Comparison of ENCODE assay signal across 33 cellular contexts in the genomic region with DNA sequence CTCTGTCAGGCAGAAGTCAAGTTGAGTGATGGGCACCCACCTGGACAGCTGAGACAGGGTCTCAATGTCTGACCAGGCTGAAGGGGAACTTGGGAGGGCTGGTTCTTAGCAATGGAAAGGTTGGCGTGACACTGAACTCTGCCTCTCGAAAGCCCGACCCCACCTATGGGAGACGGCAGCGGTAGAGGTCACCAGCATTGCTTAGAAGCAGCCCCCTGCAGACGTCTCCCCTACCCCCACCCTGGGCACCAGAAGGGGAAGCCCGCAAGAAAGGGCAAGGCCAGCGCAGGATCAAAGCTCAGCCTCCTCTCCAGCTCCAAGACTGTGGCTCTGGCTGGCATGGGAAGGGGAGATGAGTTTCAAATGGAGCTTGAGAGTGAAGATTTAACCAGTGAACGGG.
"Had no signal": no experiment of that assay in that cellular context is flagged by ENCODE, and none has a peak within 500 bp of the region (broad histone marks: within the 10 kb centered on the region; RNA-seq: fewer than 3 reads in every experiment).

No MANE protein-coding gene starts in this region.

- DNase-seq: activated B cell treated with CpG ODN at 0.5 μM for 24 hours; activated CD4-positive, alpha-beta memory T cell treated with anti-CD3 and anti-CD28 coated beads for 36 hours; activated CD4-positive, alpha-beta T cell treated with anti-CD3 and anti-CD28 coated beads for 4 hours; activated CD4-positive, alpha-beta T cell treated with anti-CD3 and anti-CD28 coated beads, Interleukin-2, amount 10 ng/mL, durations not matched to agents 7 days and 5 days; activated CD4-positive, CD25-positive, alpha-beta regulatory T cell treated with anti-CD3 and anti-CD28 coated beads, Interleukin-2, amount 50 U/mL, for 72 hours; activated CD8-positive, alpha-beta memory T cell treated with anti-CD3 and anti-CD28 coated beads, Interleukin-2, amount 50 U/mL, for 4 hours; activated CD8-positive, alpha-beta T cell treated with anti-CD3 and anti-CD28 coated beads for 36 hours; activated effector memory CD4-positive, alpha-beta T cell treated with anti-CD3 and anti-CD28 coated beads, Interleukin-2, amount 50 U/mL, for 16 hours; activated gamma-delta T cell treated with Interleukin-2 at 50 U/mL for 16 hours; activated naive CD4-positive, alpha-beta T cell; activated naive CD4-positive, alpha-beta T cell treated with anti-CD3 and anti-CD28 coated beads for 36 hours; activated naive CD4-positive, alpha-beta T cell treated with anti-CD3 and anti-CD28 coated beads, Interleukin-2, amount 50 U/mL, for 16 hours; activated naive CD8-positive, alpha-beta T cell treated with anti-CD3 and anti-CD28 coated beads for 36 hours; activated T-cell treated with anti-CD3 and anti-CD28 coated beads for 4 hours; activated T-cell treated with anti-CD3 and anti-CD28 coated beads, Interleukin-2, amount 50 U/mL, for 1 hour; activated T-cell treated with anti-CD3 and anti-CD28 coated beads, Interleukin-2, amount 50 U/mL, for 4 hours; activated T-cell treated with anti-CD3 and anti-CD28 coated beads, Interleukin-2, amount 50 U/mL, for 72 hours; adrenal gland; amniotic stem cell; aorta; body of pancreas; brain microvascular endothelial cell; central memory CD4-positive, alpha-beta T cell; T-helper 1 cell; T-helper 2 cell; T-helper 9 cell had no signal

- H3K4me3 ChIP-seq: adrenal gland, body of pancreas, breast epithelium had no signal

- H3K4me1 Mint-ChIP-seq: activated B cell treated with CpG ODN at 0.5 μM for 24 hours; activated CD4-positive, alpha-beta T cell treated with anti-CD3 and anti-CD28 coated beads, Interleukin-2, amount 10 ng/mL, durations not matched to agents 7 days and 5 days; activated naive CD8-positive, alpha-beta T cell treated with anti-CD3 and anti-CD28 coated beads for 36 hours; activated T-helper 17 cell treated with anti-CD3 and anti-CD28 coated beads, Interleukin-2, amount 50 U/mL, for 72 hours had no signal

- H3K9me3 ChIP-seq: adrenal gland, body of pancreas, breast epithelium had no signal

- H3K27ac ChIP-seq: adrenal gland, body of pancreas, brain microvascular endothelial cell, breast epithelium, VCaP had no signal

- H3K36me3 Mint-ChIP-seq: activated CD4-positive, alpha-beta memory T cell treated with anti-CD3 and anti-CD28 coated beads for 36 hours; activated naive CD4-positive, alpha-beta T cell treated with anti-CD3 and anti-CD28 coated beads, Interleukin-2, amount 50 U/mL, for 72 hours; activated naive CD8-positive, alpha-beta T cell treated with anti-CD3 and anti-CD28 coated beads for 36 hours had no signal

- H3K27me3 ChIP-seq: body of pancreas had no signal

- H3K36me3 ChIP-seq: adrenal gland, brain microvascular endothelial cell, breast epithelium had no signal

- H3K27ac Mint-ChIP-seq: activated B cell treated with CpG ODN at 0.5 μM for 24 hours; activated CD4-positive, alpha-beta memory T cell treated with anti-CD3 and anti-CD28 coated beads for 36 hours; activated CD4-positive, alpha-beta T cell treated with anti-CD3 and anti-CD28 coated beads, Interleukin-2, amount 10 ng/mL, durations not matched to agents 7 days and 5 days; activated CD8-positive, alpha-beta T cell treated with anti-CD3 and anti-CD28 coated beads for 36 hours; activated naive CD4-positive, alpha-beta T cell treated with anti-CD3 and anti-CD28 coated beads for 36 hours; activated naive CD4-positive, alpha-beta T cell treated with anti-CD3 and anti-CD28 coated beads, Interleukin-2, amount 50 U/mL, for 72 hours; activated naive CD8-positive, alpha-beta T cell treated with anti-CD3 and anti-CD28 coated beads for 36 hours; activated T-cell treated with anti-CD3 and anti-CD28 coated beads, Interleukin-2, amount 50 U/mL, for 72 hours; activated T-helper 1 cell treated with anti-CD3 and anti-CD28 coated beads, Interleukin-12 subunit alpha, Interleukin-12 subunit beta, Interleukin-2, Interleukin-4 antibody, amounts not matched to agents 30 ng/mL and 10 ng/mL and 1 ng/mL, durations not matched to agents 14 hours and 24 hours and 36 hours; activated T-helper 17 cell treated with anti-CD3 and anti-CD28 coated beads, Interleukin-2, amount 50 U/mL, for 72 hours; T-helper 1 cell treated with Interleukin-12 subunit alpha and Interleukin-12 subunit beta and Interleukin-4 antibody, amounts not matched to agents 30 μg/mL and 1 μg/mL, for 36 hours; T-helper 2 cell treated with Interferon-gamma antibody and Interleukin-4, amounts not matched to agents 5 μg/mL and 100 μg/mL, for 36 hours had no signal

- H3K4me3 Mint-ChIP-seq: activated B cell treated with CpG ODN at 0.5 μM for 24 hours; activated CD4-positive, alpha-beta memory T cell treated with anti-CD3 and anti-CD28 coated beads for 36 hours; activated CD4-positive, alpha-beta T cell treated with anti-CD3 and anti-CD28 coated beads, Interleukin-2, amount 10 ng/mL, durations not matched to agents 7 days and 5 days; activated CD8-positive, alpha-beta T cell treated with anti-CD3 and anti-CD28 coated beads for 36 hours; activated naive CD4-positive, alpha-beta T cell treated with anti-CD3 and anti-CD28 coated beads for 36 hours; activated naive CD8-positive, alpha-beta T cell treated with anti-CD3 and anti-CD28 coated beads for 36 hours; activated T-cell treated with anti-CD3 and anti-CD28 coated beads, Interleukin-2, amount 50 U/mL, for 4 hours; activated T-cell treated with anti-CD3 and anti-CD28 coated beads, Interleukin-2, amount 50 U/mL, for 72 hours; activated T-helper 1 cell treated with anti-CD3 and anti-CD28 coated beads, Interleukin-12 subunit alpha, Interleukin-12 subunit beta, Interleukin-2, Interleukin-4 antibody, amounts not matched to agents 30 ng/mL and 10 ng/mL and 1 ng/mL, durations not matched to agents 14 hours and 24 hours and 36 hours; activated T-helper 17 cell treated with anti-CD3 and anti-CD28 coated beads, Interleukin-2, amount 50 U/mL, for 72 hours; T-helper 1 cell treated with Interleukin-12 subunit alpha and Interleukin-12 subunit beta and Interleukin-4 antibody, amounts not matched to agents 30 μg/mL and 1 μg/mL, for 36 hours; T-helper 2 cell treated with Interferon-gamma antibody and Interleukin-4, amounts not matched to agents 5 μg/mL and 100 μg/mL, for 36 hours had no signal

- H3K9me3 Mint-ChIP-seq: activated B cell treated with CpG ODN at 0.5 μM for 24 hours; activated CD4-positive, alpha-beta memory T cell treated with anti-CD3 and anti-CD28 coated beads for 36 hours; activated CD4-positive, alpha-beta T cell treated with anti-CD3 and anti-CD28 coated beads, Interleukin-2, amount 10 ng/mL, durations not matched to agents 7 days and 5 days; activated CD8-positive, alpha-beta T cell treated with anti-CD3 and anti-CD28 coated beads for 36 hours; activated naive CD4-positive, alpha-beta T cell treated with anti-CD3 and anti-CD28 coated beads for 36 hours; activated naive CD4-positive, alpha-beta T cell treated with anti-CD3 and anti-CD28 coated beads, Interleukin-2, amount 50 U/mL, for 72 hours; activated naive CD8-positive, alpha-beta T cell treated with anti-CD3 and anti-CD28 coated beads for 36 hours; activated T-cell treated with anti-CD3 and anti-CD28 coated beads, Interleukin-2, amount 50 U/mL, for 4 hours; activated T-cell treated with anti-CD3 and anti-CD28 coated beads, Interleukin-2, amount 50 U/mL, for 72 hours; activated T-helper 1 cell treated with anti-CD3 and anti-CD28 coated beads, Interleukin-12 subunit alpha, Interleukin-12 subunit beta, Interleukin-2, Interleukin-4 antibody, amounts not matched to agents 30 ng/mL and 10 ng/mL and 1 ng/mL, durations not matched to agents 14 hours and 24 hours and 36 hours; activated T-helper 17 cell treated with anti-CD3 and anti-CD28 coated beads, Interleukin-2, amount 50 U/mL, for 72 hours; T-helper 1 cell treated with Interleukin-12 subunit alpha and Interleukin-12 subunit beta and Interleukin-4 antibody, amounts not matched to agents 30 μg/mL and 1 μg/mL, for 36 hours; T-helper 2 cell treated with Interferon-gamma antibody and Interleukin-4, amounts not matched to agents 5 μg/mL and 100 μg/mL, for 36 hours had no signal

- H3K4me1 ChIP-seq: adrenal gland, breast epithelium had no signal
